ENCODE assay signal across 22 cellular contexts in genomic region chr20:25328954-25329498, GRCh38.
"Had no signal": no experiment of that assay in that cellular context is flagged by ENCODE, and none has a peak within 500 bp of the region (broad histone marks: within the 10 kb centered on the region; RNA-seq: fewer than 3 reads in every experiment).

No MANE protein-coding gene starts in this region.

- H3K27ac Mint-ChIP-seq: activated naive CD8-positive, alpha-beta T cell treated with anti-CD3 and anti-CD28 coated beads, Interleukin-2, amount 10 ng/mL, durations not matched to agents 7 days and 5 days; activated T-helper 2 cell treated with anti-CD3 and anti-CD28 coated beads, Interferon-gamma antibody, Interleukin-2, Interleukin-4, amounts not matched to agents 10 μg/mL and 5 μg/mL and 100 μg/mL, durations not matched to agents 14 hours and 24 hours and 36 hours; nephron; stimulated activated memory B cell treated with anti-CD40 and anti-IgM and Interleukin-4, amounts not matched to agents 10 μg/mL and 1 μg/mL and 100 μg/mL, for 72 hours; type B pancreatic cell had no signal

- H3K9me3 Mint-ChIP-seq: activated naive CD8-positive, alpha-beta T cell treated with anti-CD3 and anti-CD28 coated beads, Interleukin-2, amount 10 ng/mL, durations not matched to agents 7 days and 5 days; activated T-cell treated with anti-CD3 and anti-CD28 coated beads, Interleukin-2, amount 50 U/mL, for 4 hours; type B pancreatic cell had no signal

- H3K27ac ChIP-seq: coronary artery, foreskin keratinocyte, left ventricle myocardium inferior, parathyroid adenoma, stomach, suprapubic skin had no signal

- H3K9me3 ChIP-seq: left ventricle myocardium inferior, stomach, suprapubic skin had no signal

- H3K36me3 ChIP-seq: left ventricle myocardium inferior, stomach, suprapubic skin had no signal

- ATAC-seq: activated T-cell treated with anti-CD3 and anti-CD28 coated beads, Interleukin-2, amount 50 U/mL, for 4 hours; foreskin keratinocyte; stimulated activated memory B cell treated with anti-CD40 and anti-IgM and Interleukin-4, amounts not matched to agents 10 μg/mL and 1 μg/mL and 100 μg/mL, for 72 hours had no signal

- H3K27me3 Mint-ChIP-seq: activated naive CD8-positive, alpha-beta T cell treated with anti-CD3 and anti-CD28 coated beads, Interleukin-2, amount 10 ng/mL, durations not matched to agents 7 days and 5 days; stimulated activated memory B cell treated with anti-CD40 and anti-IgM and Interleukin-4, amounts not matched to agents 10 μg/mL and 1 μg/mL and 100 μg/mL, for 72 hours; type B pancreatic cell had no signal

- H3K4me1 Mint-ChIP-seq: nephron had no signal

- H3K27me3 ChIP-seq: foreskin keratinocyte, stomach, suprapubic skin had no signal

- DNase-seq: activated CD4-positive, alpha-beta T cell treated with anti-CD3 and anti-CD28 coated beads for 4 hours; activated CD4-positive, alpha-beta T cell treated with anti-CD3 and anti-CD28 coated beads, Interleukin-2, amount 50 U/mL, for 48 hours; activated CD4-positive, CD25-positive, alpha-beta regulatory T cell; activated CD8-positive, alpha-beta memory T cell treated with anti-CD3 and anti-CD28 coated beads, Interleukin-2, amount 50 U/mL, for 48 hours; activated naive CD4-positive, alpha-beta T cell treated with Interleukin-2 at 50 U/mL for 16 hours; activated naive CD8-positive, alpha-beta T cell treated with anti-CD3 and anti-CD28 coated beads, Interleukin-2, amount 10 ng/mL, durations not matched to agents 7 days and 5 days; activated T-cell treated with anti-CD3 and anti-CD28 coated beads, Interleukin-2, amount 50 U/mL, for 4 hours; amniotic stem cell; cerebellar nuclear complex; foreskin keratinocyte; kidney glomerular epithelial cell; left ventricle myocardium inferior; right cardiac atrium; stimulated activated CD4-positive, alpha-beta T cell treated with anti-CD3 and anti-CD28 coated beads, Interleukin-1b, Interleukin-23, amount 100 ng/mL, for 48 hours; stomach had no signal

- H3K4me3 Mint-ChIP-seq: activated naive CD8-positive, alpha-beta T cell treated with anti-CD3 and anti-CD28 coated beads, Interleukin-2, amount 10 ng/mL, durations not matched to agents 7 days and 5 days; activated T-cell treated with anti-CD3 and anti-CD28 coated beads, Interleukin-2, amount 50 U/mL, for 4 hours; nephron; stimulated activated memory B cell treated with anti-CD40 and anti-IgM and Interleukin-4, amounts not matched to agents 10 μg/mL and 1 μg/mL and 100 μg/mL, for 72 hours; type B pancreatic cell had no signal

- H2AFZ ChIP-seq: parathyroid adenoma had no signal

- H3K4me1 ChIP-seq: foreskin keratinocyte, parathyroid adenoma, suprapubic skin had no signal

- H3K9ac ChIP-seq: parathyroid adenoma had no signal

- H3K4me3 ChIP-seq: coronary artery, left ventricle myocardium inferior, stomach, suprapubic skin had no signal
